Comparison of ENCODE assay signal across 8 cellular contexts in the genomic region with DNA sequence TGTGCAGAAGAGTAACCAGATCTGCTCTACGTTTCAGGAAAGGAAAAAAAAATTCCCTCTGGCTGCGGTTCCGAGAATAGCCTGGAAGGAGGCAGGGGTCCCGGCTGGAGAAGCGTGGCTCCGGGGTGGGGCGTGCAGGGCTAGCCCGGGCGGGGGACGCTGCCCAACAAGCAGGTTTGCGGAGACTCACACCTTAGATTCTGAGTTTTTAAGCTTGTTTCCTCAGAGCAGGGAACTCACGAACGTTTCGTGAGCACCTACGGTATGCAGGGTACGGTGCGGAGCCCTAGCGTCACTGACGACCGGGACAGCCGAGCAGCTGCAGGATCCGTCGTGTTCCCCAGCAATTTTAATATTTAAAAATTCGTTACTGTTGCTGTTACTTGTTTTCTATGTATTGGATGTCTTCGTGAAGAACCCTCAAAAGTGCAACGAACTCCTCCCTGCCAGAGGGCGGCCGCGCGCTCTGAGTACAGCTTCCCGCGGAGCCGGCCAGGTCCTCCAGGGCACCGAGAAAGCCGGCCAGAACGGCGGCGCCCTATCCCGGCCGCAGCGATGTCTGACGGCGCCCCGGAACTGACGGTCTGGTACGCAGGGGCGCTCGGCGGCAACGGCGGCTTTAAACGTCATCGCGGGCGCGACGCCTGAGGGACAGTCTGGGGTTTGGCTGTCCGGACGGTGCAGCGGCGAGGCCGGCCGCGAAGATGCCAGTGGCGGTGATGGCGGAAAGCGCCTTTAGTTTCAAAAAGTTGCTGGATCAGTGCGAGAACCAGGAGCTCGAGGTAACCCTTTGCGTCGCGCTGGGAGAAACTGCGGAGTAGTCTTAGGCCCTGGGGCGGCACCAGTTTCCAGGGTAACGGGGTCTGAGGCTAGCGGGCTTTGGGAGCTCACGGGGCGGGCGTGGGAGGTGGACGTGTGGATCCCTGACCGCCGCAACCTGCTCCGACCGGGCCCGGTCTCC. TPM values are rescaled to one million over a fixed set of nuclear protein-coding genes. Genes with fewer than 3 reads are reported as not detected.
DNase-seq lines count a peak whose midpoint lies in the region; ATAC-seq, FAIRE-seq and TF ChIP-seq lines count a peak whose summit lies in the region.

Gene COPS8, plus strand, starts transcription at position 629 of the 961 bp plus-strand sequence. Its CDS starts 76 bp downstream, at position 705.

- no peak for FAIRE-seq in astrocyte (lab: Jason Lieb, UNC)

- peak; percentile 88 for DNase-seq in NCI-H2029 (lab: John Stamatoyannopoulos, UW)
- DNase-seq in T-helper 22 cell (ENCODE audit: low read depth), result peak; percentile 78
- DNase-seq in astrocyte (ENCODE audit: low read depth), result peak; percentile 89
- peak; percentile 96 to 99 (median 98) for DNase-seq in right cardiac atrium
- DNase-seq in putamen (ENCODE audit: low spot score), result peak; percentile 93
- DNase-seq in vagina (ENCODE audit: extremely low spot score in 2 of 2), result no peak

- peaks cover 8% of the 10 kb centered on the region for H3K36me3 Mint-ChIP-seq in astrocyte (ENCODE audit: low read depth, unreplicated experiment)

- TF ChIP-seq POLR2A in GM18505 (IDR thresholded peaks at IDR 0.05; ENCODE audit: borderline replicate concordance, extremely low read depth, insufficient read depth, insufficient read length) (peak; percentile 96), vagina (IDR thresholded peaks at IDR 0.05) (peak in 1 of 2 donors; percentile 82)

- H3K36me3 ChIP-seq in astrocyte (ENCODE audit: insufficient read depth, low read length) (no peaks in the 10 kb centered on the region), vagina (no peaks in the 10 kb centered on the region)

- peak within 1 kb of the TSS; percentile 77 for H2AFZ ChIP-seq in astrocyte (ENCODE audit: low read depth, low read length)

- ATAC-seq in GM18505 (IDR thresholded peaks at IDR 0.05; ENCODE audit: unreplicated experiment), result peak; percentile 98
- peak; percentile 97 for ATAC-seq in HG02973 (IDR thresholded peaks at IDR 0.05; ENCODE audit: unreplicated experiment)
- ATAC-seq in right cardiac atrium, result peak; percentile 99

- H3K4me3 ChIP-seq in astrocyte (ENCODE audit: insufficient read depth, low read depth, low read length) (peak within 1 kb of the TSS; percentile 92), right cardiac atrium (ENCODE audit: low read length) (peak within 1 kb of the TSS; percentile 77), vagina (peak within 1 kb of the TSS; percentile 78)

- no peaks in the 10 kb centered on the region for H3K9me3 Mint-ChIP-seq in astrocyte (ENCODE audit: unreplicated experiment)

- H3K27ac ChIP-seq in astrocyte (ENCODE audit: low read depth, low read length) (peak within 1 kb of the TSS; percentile 90), right cardiac atrium (ENCODE audit: low read length) (peak within 1 kb of the TSS; percentile 98), vagina (peak within 1 kb of the TSS; percentile 91)

- H3K9me3 ChIP-seq in astrocyte (ENCODE audit: insufficient read depth, low read depth, low read length), result no peaks in the 10 kb centered on the region
- H3K9me3 ChIP-seq in right cardiac atrium (ENCODE audit: control insufficient read depth, low read length), result no peaks in the 10 kb centered on the region
- H3K9me3 ChIP-seq in vagina, result no peaks in the 10 kb centered on the region

- H3K27me3 ChIP-seq in astrocyte (ENCODE audit: insufficient read depth, low read length) (no peaks in the 10 kb centered on the region), right cardiac atrium (ENCODE audit: control insufficient read depth, insufficient read depth) (no peaks in the 10 kb centered on the region), vagina (no peaks in the 10 kb centered on the region)

- no peaks in the 10 kb centered on the region for H3K27me3 Mint-ChIP-seq in astrocyte (ENCODE audit: low read depth, unreplicated experiment)

- H3K4me3 Mint-ChIP-seq in astrocyte (ENCODE audit: unreplicated experiment), result peak within 1 kb of the TSS; percentile 99

- peak within 1 kb of the TSS; percentile 91 for H3K4me2 ChIP-seq in astrocyte (ENCODE audit: low read length)

- peaks cover 10% of the 10 kb centered on the region for H3K4me1 Mint-ChIP-seq in astrocyte (ENCODE audit: low read depth, unreplicated experiment)

- H4K20me1 ChIP-seq in astrocyte (ENCODE audit: insufficient read depth, low read length), result peaks cover 1% of the 10 kb centered on the region

- intact Hi-C loops in right cardiac atrium (cut with DNase I) (no loop called here), vagina (cut with DNase I) (no loop called here)

- H3K79me2 ChIP-seq in astrocyte (ENCODE audit: insufficient read depth, low read length), result peaks cover 49% of the 10 kb centered on the region

- under 1% methylated on average over 85 of the region's 85 CpGs for WGBS in right cardiac atrium

- H3K9ac ChIP-seq in astrocyte (ENCODE audit: low read length), result peak within 1 kb of the TSS; percentile 90

- TF ChIP-seq CTCF in astrocyte (IDR thresholded peaks at IDR 0.05; ENCODE audit: insufficient read depth, low read depth, low read length) (no peak), vagina (IDR thresholded peaks at IDR 0.05) (peak in 2 of 3 experiments; percentile 5 to 34)

- peak within 1 kb of the TSS; percentile 99 for H3K27ac Mint-ChIP-seq in astrocyte (ENCODE audit: unreplicated experiment)

- H3K4me1 ChIP-seq in astrocyte (ENCODE audit: insufficient read depth, low read length), result peaks cover under 1% of the 10 kb centered on the region
- no peaks in the 10 kb centered on the region for H3K4me1 ChIP-seq in right cardiac atrium (ENCODE audit: control insufficient read depth, insufficient read depth, low read length)
- peaks cover 17% of the 10 kb centered on the region for H3K4me1 ChIP-seq in vagina

RNA-seq across cellular contexts. Expression of gene COPS8, which starts in this region (rescaled TPM):
- total RNA-seq in astrocyte (76.1 and 88.3 TPM in 2 replicates), right cardiac atrium (10 to 100 TPM; 70.1 to 91.4 (median 87.8) TPM), vagina (46.9 TPM)
- 76.4 TPM for polyA plus RNA-seq in right cardiac atrium

Comparison
In these comparisons a context has a peak if more than half of its experiments do, and no peak if none do; other contexts are left out.
1. DNase-seq: peak in NCI-H2029 (single experiment), T-helper 22 cell (single experiment), astrocyte (single experiment), right cardiac atrium (3 of 3) and putamen (single experiment); none in vagina (0 of 2).
2. Peak in every context shown above with its lines, with median percentiles within 50 percentile points of each other: ATAC-seq, H3K27ac ChIP-seq and H3K4me3 ChIP-seq.